8 cellular contexts compared by ENCODE assay signal in the genomic region with DNA sequence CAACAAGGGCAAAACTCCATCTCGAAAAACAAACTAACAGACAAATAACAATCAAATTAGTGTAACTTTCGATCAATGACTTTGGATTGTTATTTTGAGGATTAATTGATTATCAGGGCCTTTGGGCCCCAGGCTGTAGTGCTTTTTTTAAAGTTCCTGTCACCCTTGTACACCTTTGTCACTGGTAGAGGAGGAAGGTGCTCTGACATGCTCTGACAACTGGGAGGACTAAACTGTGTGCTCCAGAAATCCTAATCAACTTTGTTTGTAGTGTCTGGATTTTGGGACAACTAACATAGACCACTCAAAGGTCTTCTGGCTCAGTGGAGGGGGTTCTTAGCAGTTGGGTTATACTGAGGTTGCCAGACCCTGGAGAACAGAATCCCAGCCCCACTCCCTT. TPM values are rescaled to one million over a fixed set of nuclear protein-coding genes. Genes with fewer than 3 reads are reported as not detected.
DNase-seq lines count a peak whose midpoint lies in the region; ATAC-seq and TF ChIP-seq lines count a peak whose summit lies in the region.

No MANE protein-coding gene starts in this region.

- TF ChIP-seq CTCF in left lung (IDR thresholded peaks at IDR 0.05), result no peak
- no peak for TF ChIP-seq CTCF in tibial artery (IDR thresholded peaks at IDR 0.05)

- peak overlapping the region; percentile 99 for H3K27ac Mint-ChIP-seq in activated T-cell treated with anti-CD3 and anti-CD28 coated beads, Interleukin-2, amount 50 U/mL, for 24 hours

- H3K4me3 Mint-ChIP-seq in activated T-cell treated with anti-CD3 and anti-CD28 coated beads, Interleukin-2, amount 50 U/mL, for 24 hours, result peak overlapping the region; percentile 94

- H3K4me1 ChIP-seq in adipocyte (ENCODE audit: control insufficient read depth, insufficient read depth, low read length), result peaks cover 36% of the 10 kb centered on the region
- H3K4me1 ChIP-seq in left lung, result peaks cover 16 to 63% of the 10 kb centered on the region in 2 donors
- H3K4me1 ChIP-seq in tibial artery, result peaks cover 0 to 27% (median 14%) of the 10 kb centered on the region in 4 donors

- DNase-seq in activated T-cell treated with anti-CD3 and anti-CD28 coated beads, Interleukin-2, amount 50 U/mL, for 24 hours, result no peak
- DNase-seq in activated T-cell treated with anti-CD3 and anti-CD28 coated beads, Interleukin-2, amount 50 U/mL, for 48 hours, result no peak
- no peak for DNase-seq in adipocyte (ENCODE audit: low read depth)
- DNase-seq in left lung, result no peak
- DNase-seq in tibial artery, result no peak
- no peak for DNase-seq in nucleus accumbens (lab: John Stamatoyannopoulos, UW)

- H3K27me3 ChIP-seq in adipocyte (replicated peaks; ENCODE audit: control insufficient read depth, insufficient read depth, low read length) (no peaks in the 10 kb centered on the region), left lung (no peaks in the 10 kb centered on the region), tibial artery (no peaks in the 10 kb centered on the region)

- H3K9me3 ChIP-seq in adipocyte (ENCODE audit: control insufficient read depth, low read length) (no peaks in the 10 kb centered on the region), left lung (no peaks in the 10 kb centered on the region), tibial artery (no peaks in the 10 kb centered on the region)

- intact Hi-C loops in left lung (cut with DNase I) (no loop called here), tibial artery (cut with DNase I; ENCODE audit: low total_unique reads) (no loop called here)

- H3K9me3 Mint-ChIP-seq in activated T-cell treated with anti-CD3 and anti-CD28 coated beads, Interleukin-2, amount 50 U/mL, for 24 hours, result no peaks in the 10 kb centered on the region

- ATAC-seq in left lung (no peak), HG02870 (IDR thresholded peaks at IDR 0.05; ENCODE audit: unreplicated experiment) (no peak), GM21723 (IDR thresholded peaks at IDR 0.05; ENCODE audit: unreplicated experiment) (no peak)

- peak overlapping the region; percentile 91 to 93 for H3K27ac ChIP-seq in left lung
- H3K27ac ChIP-seq in tibial artery, result peak overlapping the region in 1 of 2 donors; percentile 93

- H3K4me3 ChIP-seq in adipocyte (ENCODE audit: low read length) (peak overlapping the region; percentile 89), left lung (peak overlapping the region; percentile 75 to 90), tibial artery (peak overlapping the region; percentile 82 to 95)

- H3K36me3 ChIP-seq in adipocyte (ENCODE audit: control insufficient read depth, insufficient read depth, low read length, severe bottlenecking) (peaks cover 13% of the 10 kb centered on the region), left lung (peaks cover 0 to 16% of the 10 kb centered on the region in 2 donors), tibial artery (peaks cover 3 to 11% (median 7%) of the 10 kb centered on the region in 3 donors)

- H3K4me1 Mint-ChIP-seq in activated T-cell treated with anti-CD3 and anti-CD28 coated beads, Interleukin-2, amount 50 U/mL, for 24 hours (ENCODE audit: low read depth), result peaks cover 73% of the 10 kb centered on the region

- no peaks in the 10 kb centered on the region for H3K27me3 Mint-ChIP-seq in activated T-cell treated with anti-CD3 and anti-CD28 coated beads, Interleukin-2, amount 50 U/mL, for 24 hours

- peaks cover 68% of the 10 kb centered on the region for H3K36me3 Mint-ChIP-seq in activated T-cell treated with anti-CD3 and anti-CD28 coated beads, Interleukin-2, amount 50 U/mL, for 24 hours (ENCODE audit: low read depth)

- peak overlapping the region; percentile 92 for H3K9ac ChIP-seq in adipocyte (ENCODE audit: low read length)

RNA-seq across cellular contexts. Expression of gene TXN, which starts 1.8 kb away (rescaled TPM):
- total RNA-seq in left lung, result 100 to 1,000 TPM; 199 to 308 TPM

RNA-seq across cellular contexts. Expression of gene C9orf152, which starts 46.5 kb away (rescaled TPM):
- 10 to 100 TPM; 12.5 to 19.5 TPM for total RNA-seq in left lung
